In genomic region chrX:105821471-105822081, GRCh38 we compare ENCODE assay signal across 11 cellular contexts. TPM values are rescaled to one million over a fixed set of nuclear protein-coding genes. Genes with fewer than 3 reads are reported as not detected.
DNase-seq lines count a peak whose midpoint lies in the region; ATAC-seq lines count a peak whose summit lies in the region.
"Had no signal": no experiment of that assay in that cellular context is flagged by ENCODE, and none has a peak within 500 bp of the region (broad histone marks: within the 10 kb centered on the region; RNA-seq: fewer than 3 reads in every experiment).

No MANE protein-coding gene starts in this region.

- H3K4me3 ChIP-seq in iPS DF 6.9 (ENCODE audit: low read length) (peak overlapping the region; percentile 37; the same call in 1 of the 2 replicates), trophoblast cell (ENCODE audit: low read depth, low read length) (peak overlapping the region; percentile 28)

- H3K79me2 ChIP-seq in trophoblast cell (ENCODE audit: control insufficient read depth, insufficient read depth, low read length, poor library complexity), result peaks cover 1% of the 10 kb centered on the region

- H2AFZ ChIP-seq in trophoblast cell (ENCODE audit: insufficient read depth, low read length, poor library complexity), result peak overlapping the region; percentile 41

- H3K4me2 ChIP-seq in trophoblast cell (ENCODE audit: low read length), result peak overlapping the region; percentile 86

- no peak overlapping the region for H4K91ac ChIP-seq in trophoblast cell (ENCODE audit: low read depth, low read length)

- H3K9me3 ChIP-seq in iPS DF 6.9 (ENCODE audit: control insufficient read depth, insufficient read depth, low read length), result no peaks in the 10 kb centered on the region
- no peaks in the 10 kb centered on the region for H3K9me3 ChIP-seq in trophoblast cell (ENCODE audit: insufficient read depth, low read depth, low read length)

- WGBS in iPS DF 6.9 (ENCODE audit: insufficient coverage, insufficient read length), result no CpG with 5 or more reads among the region's 27 CpGs
- no CpG with 5 or more reads among the region's 27 CpGs for WGBS in trophoblast cell (ENCODE audit: extremely low coverage, insufficient coverage, insufficient read length)

- H3K18ac ChIP-seq in trophoblast cell (ENCODE audit: low read length), result no peak overlapping the region

- H2BK12ac ChIP-seq in trophoblast cell (ENCODE audit: low read length), result no peak overlapping the region

- no peak overlapping the region for H3K14ac ChIP-seq in trophoblast cell (ENCODE audit: low read length)

- peak overlapping the region; percentile 63 for H2BK5ac ChIP-seq in trophoblast cell (ENCODE audit: low read depth, low read length, poor library complexity)

- no peak overlapping the region for H2AK5ac ChIP-seq in trophoblast cell (ENCODE audit: low read length)

- no peak for ATAC-seq in HG03460 (IDR thresholded peaks at IDR 0.05; ENCODE audit: unreplicated experiment)

- H3K23ac ChIP-seq in trophoblast cell (ENCODE audit: low read length), result no peak overlapping the region

- no peak overlapping the region for H4K12ac ChIP-seq in trophoblast cell (ENCODE audit: low read depth, low read length)

- H3K36me3 ChIP-seq in iPS DF 6.9 (ENCODE audit: control insufficient read depth, insufficient read depth, low read length), result no peaks in the 10 kb centered on the region
- no peaks in the 10 kb centered on the region for H3K36me3 ChIP-seq in trophoblast cell (ENCODE audit: control insufficient read depth in 1 of 2, insufficient read depth in 2 of 2, low read length in 2 of 2)

- H3K27ac ChIP-seq in iPS DF 6.9 (ENCODE audit: low read length), result no peak overlapping the region
- peak overlapping the region; percentile 82 for H3K27ac ChIP-seq in trophoblast cell (ENCODE audit: low read depth, low read length)
- H3K27ac ChIP-seq: dorsolateral prefrontal cortex had no signal

- H3K27me3 ChIP-seq in iPS DF 6.9 (ENCODE audit: control insufficient read depth, insufficient read depth, low read length), result no peaks in the 10 kb centered on the region; the same call in 1 of the 2 replicates
- H3K27me3 ChIP-seq in trophoblast cell (ENCODE audit: insufficient read depth, low read length), result no peaks in the 10 kb centered on the region

- no peak overlapping the region for H2BK120ac ChIP-seq in trophoblast cell (ENCODE audit: insufficient read depth, low read length, poor library complexity)

- DNase-seq in DMS53 treated with DMSO at 0.1 percent for 48 hours (lab: John Stamatoyannopoulos, UW; ENCODE audit: unreplicated experiment) (peak; percentile 20), astrocyte of the hippocampus (ENCODE audit: low read depth, low spot score) (peak; percentile 55), iPS DF 6.9 (ENCODE audit: low read depth, low spot score) (no peak), trophoblast cell (peak; percentile 92 to 95), Ammon's horn (ENCODE audit: low spot score) (no peak), T1000 (lab: John Stamatoyannopoulos, UW) (no peak), DMS153 (lab: John Stamatoyannopoulos, UW) (no peak)
- DNase-seq: activated T-cell treated with anti-CD3 and anti-CD28 coated beads, Interleukin-2, amount 50 U/mL, for 1 hour; NCI-H1694 had no signal

- H3K79me1 ChIP-seq in trophoblast cell (ENCODE audit: low read length), result peaks cover 10% of the 10 kb centered on the region

- no peaks in the 10 kb centered on the region for H3K4me1 ChIP-seq in iPS DF 6.9 (ENCODE audit: control insufficient read depth, insufficient read depth, low read length)
- peaks cover 2 to 4% of the 10 kb centered on the region in 2 experiments for H3K4me1 ChIP-seq in trophoblast cell (ENCODE audit: control insufficient read depth in 1 of 2, insufficient read depth in 2 of 2, low read length in 2 of 2)

- H3K4ac ChIP-seq in trophoblast cell (ENCODE audit: low read depth, low read length), result no peak overlapping the region

- H4K8ac ChIP-seq in trophoblast cell (ENCODE audit: low read depth, low read length), result no peak overlapping the region

- no peak overlapping the region for H3K9ac ChIP-seq in trophoblast cell (ENCODE audit: low read length)

RNA-seq across cellular contexts. Expression of gene NRK, which starts 0.8 kb away (rescaled TPM):
- 10.8 and 11.5 TPM in 2 replicates for polyA plus RNA-seq in trophoblast cell (2013)

Comparison
In these comparisons a context has a peak if more than half of its experiments do, and no peak if none do; other contexts are left out.
1. DNase-seq: peak in DMS53 treated with DMSO at 0.1 percent for 48 hours (single experiment), astrocyte of the hippocampus (single experiment) and trophoblast cell (2 of 2); none in iPS DF 6.9 (single experiment), Ammon's horn (single experiment), T1000 (single experiment) and DMS153 (single experiment).